15 cellular contexts compared by ENCODE assay signal in the genomic region with DNA sequence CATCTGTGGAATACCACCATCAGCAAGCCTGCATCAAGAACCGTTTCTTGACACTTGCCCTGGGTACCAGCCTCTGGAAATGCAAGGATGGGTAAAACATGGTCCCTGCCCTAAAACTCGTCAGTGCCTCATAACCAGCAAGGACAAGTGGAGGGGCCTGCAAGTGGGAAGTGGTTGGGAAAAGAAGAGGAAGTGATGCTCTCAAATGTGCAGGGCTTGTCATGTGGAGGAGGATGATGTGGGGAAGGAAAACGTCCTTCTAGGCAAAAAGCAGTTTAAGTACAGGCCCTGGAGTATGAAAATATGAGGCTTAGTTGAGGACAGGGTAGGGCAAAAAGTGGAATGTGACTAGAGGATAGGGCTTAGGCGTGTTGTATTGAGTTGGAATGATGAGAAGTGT. TPM values are rescaled to one million over a fixed set of nuclear protein-coding genes. Genes with fewer than 3 reads are reported as not detected.
A peak's percentile ranks its signal among the peaks of the same experiment; 100 is the strongest.
DNase-seq lines count a peak whose midpoint lies in the region; ATAC-seq and TF ChIP-seq lines count a peak whose summit lies in the region.
"Had no signal": no experiment of that assay in that cellular context is flagged by ENCODE, and none has a peak within 500 bp of the region (broad histone marks: within the 10 kb centered on the region; RNA-seq: fewer than 3 reads in every experiment).

No MANE protein-coding gene starts in this region.

- no peak for ATAC-seq in CD4-positive, CD25-positive, alpha-beta regulatory T cell (ENCODE audit: low read depth in 2 of 2)
- ATAC-seq in memory B cell (ENCODE audit: low read depth) (no peak), GM18519 (IDR thresholded peaks at IDR 0.05; ENCODE audit: low FRiP score, unreplicated experiment) (no peak), GM19023 (IDR thresholded peaks at IDR 0.05; ENCODE audit: unreplicated experiment) (no peak)
- ATAC-seq: activated T-cell treated with anti-CD3 and anti-CD28 coated beads, Interleukin-2, amount 50 U/mL, for 4 hours; stimulated activated effector memory CD8-positive, alpha-beta T cell treated with anti-CD3 and anti-CD28 coated beads, Interleukin-12 subunit alpha, Interleukin-12 subunit beta, amount 100 ng/mL, for 72 hours had no signal

- DNase-seq in AML-193 (lab: John Stamatoyannopoulos, UW) (peak; percentile 51 to 58), SKM-1 treated with dmso at 0.1 percent for 144 hours (lab: John Stamatoyannopoulos, UW; ENCODE audit: unreplicated experiment) (peak; percentile 63), memory B cell (ENCODE audit: low spot score in 2 of 2) (no peak), brain microvascular endothelial cell (no peak), immature natural killer cell (no peak)
- no peak for DNase-seq in CD4-positive, CD25-positive, alpha-beta regulatory T cell
- DNase-seq: activated T-cell treated with anti-CD3 and anti-CD28 coated beads, Interleukin-2, amount 50 U/mL, for 4 hours; midbrain; NCI-H1092 treated with DMSO at 0.1 percent for 48 hours; occipital lobe; uterus had no signal

- TF ChIP-seq CTCF in brain microvascular endothelial cell (IDR thresholded peaks at IDR 0.05; ENCODE audit: low read depth, low read length, missing control alignments): no peak

- H3K27ac Mint-ChIP-seq in CD4-positive, CD25-positive, alpha-beta regulatory T cell: peak overlapping the region in 2 of 3 donors; percentile 77 to 80
- H3K27ac Mint-ChIP-seq in memory B cell: peak overlapping the region; percentile 82
- H3K27ac Mint-ChIP-seq in immature natural killer cell: peak overlapping the region in 3 of 6 donors; percentile 0 to 61 (median 7)

- in situ Hi-C loops in brain microvascular endothelial cell (cut with HindIII; ENCODE audit: low pct_ligation_motif_present, low sequenced_read_pairs): no loop called here

- H3K36me3 ChIP-seq in CD4-positive, CD25-positive, alpha-beta regulatory T cell (ENCODE audit: control insufficient read depth, insufficient read depth, low read length): no peaks in the 10 kb centered on the region
- H3K36me3 ChIP-seq in brain microvascular endothelial cell (replicated peaks): peaks cover 3% of the 10 kb centered on the region
- H3K36me3 ChIP-seq: uterus had no signal

- H3K4me3 ChIP-seq in CD4-positive, CD25-positive, alpha-beta regulatory T cell (ENCODE audit: low read depth, low read length): no peak overlapping the region
- no peak overlapping the region for H3K4me3 ChIP-seq in brain microvascular endothelial cell (ENCODE audit: low read depth, low read length)
- H3K4me3 ChIP-seq: uterus had no signal

- H3K27ac ChIP-seq in CD4-positive, CD25-positive, alpha-beta regulatory T cell (ENCODE audit: insufficient read depth, low read length, poor library complexity, severe bottlenecking): no peak overlapping the region
- no peak overlapping the region for H3K27ac ChIP-seq in brain microvascular endothelial cell
- H3K27ac ChIP-seq: uterus had no signal

- no peaks in the 10 kb centered on the region for H3K27me3 Mint-ChIP-seq in CD4-positive, CD25-positive, alpha-beta regulatory T cell
- no peaks in the 10 kb centered on the region for H3K27me3 Mint-ChIP-seq in memory B cell
- peaks cover 0 to 4% (median 0%) of the 10 kb centered on the region in 3 donors for H3K27me3 Mint-ChIP-seq in immature natural killer cell (ENCODE audit: low read depth in 3 of 3)
- H3K27me3 Mint-ChIP-seq: central memory CD8-positive, alpha-beta T cell had no signal

- H3K27me3 ChIP-seq in CD4-positive, CD25-positive, alpha-beta regulatory T cell (ENCODE audit: control insufficient read depth, insufficient read depth, low read length): no peaks in the 10 kb centered on the region
- no peaks in the 10 kb centered on the region for H3K27me3 ChIP-seq in brain microvascular endothelial cell (replicated peaks)
- H3K27me3 ChIP-seq: uterus had no signal

- H3K4me1 Mint-ChIP-seq in CD4-positive, CD25-positive, alpha-beta regulatory T cell: peaks cover 42 to 80% (median 66%) of the 10 kb centered on the region in 4 donors
- H3K4me1 Mint-ChIP-seq in memory B cell (peaks cover 65% of the 10 kb centered on the region), immature natural killer cell (peaks cover 62 to 81% of the 10 kb centered on the region in 2 donors)

- H3K9me3 Mint-ChIP-seq in CD4-positive, CD25-positive, alpha-beta regulatory T cell: no peaks in the 10 kb centered on the region
- H3K9me3 Mint-ChIP-seq in memory B cell (no peaks in the 10 kb centered on the region), immature natural killer cell (no peaks in the 10 kb centered on the region)
- H3K9me3 Mint-ChIP-seq: activated T-cell treated with anti-CD3 and anti-CD28 coated beads, Interleukin-2, amount 50 U/mL, for 4 hours; central memory CD8-positive, alpha-beta T cell; stimulated activated effector memory CD8-positive, alpha-beta T cell treated with anti-CD3 and anti-CD28 coated beads, Interleukin-12 subunit alpha, Interleukin-12 subunit beta, amount 100 ng/mL, for 72 hours had no signal

- H3K4me3 Mint-ChIP-seq in CD4-positive, CD25-positive, alpha-beta regulatory T cell: peak overlapping the region in 1 of 4 donors; percentile 35
- H3K4me3 Mint-ChIP-seq in memory B cell (no peak overlapping the region), immature natural killer cell (peak overlapping the region in 1 of 5 donors; percentile 9)
- H3K4me3 Mint-ChIP-seq: activated T-cell treated with anti-CD3 and anti-CD28 coated beads, Interleukin-2, amount 50 U/mL, for 4 hours; central memory CD8-positive, alpha-beta T cell; stimulated activated effector memory CD8-positive, alpha-beta T cell treated with anti-CD3 and anti-CD28 coated beads, Interleukin-12 subunit alpha, Interleukin-12 subunit beta, amount 100 ng/mL, for 72 hours had no signal

- peaks cover 14% of the 10 kb centered on the region for H3K4me1 ChIP-seq in CD4-positive, CD25-positive, alpha-beta regulatory T cell (ENCODE audit: control insufficient read depth, insufficient read depth, low read length, poor library complexity, severe bottlenecking)

- peaks cover 33% of the 10 kb centered on the region for H3K36me3 Mint-ChIP-seq in CD4-positive, CD25-positive, alpha-beta regulatory T cell
- H3K36me3 Mint-ChIP-seq in memory B cell (peaks cover 16% of the 10 kb centered on the region), immature natural killer cell (peaks cover 0 to 10% (median 4%) of the 10 kb centered on the region in 3 donors)

- H3K9me3 ChIP-seq in CD4-positive, CD25-positive, alpha-beta regulatory T cell (ENCODE audit: control insufficient read depth in 2 of 2, low read length in 2 of 2): no peaks in the 10 kb centered on the region
- H3K9me3 ChIP-seq: uterus had no signal

RNA-seq across cellular contexts. Expression of gene RREB1, which starts 19.0 kb away (rescaled TPM):
- total RNA-seq in CD4-positive, CD25-positive, alpha-beta regulatory T cell: 45.2 TPM
- 1 to 10 TPM; 1.2 to 3.8 (median 2.1) TPM for polyA plus RNA-seq in CD4-positive, CD25-positive, alpha-beta regulatory T cell
- polyA plus RNA-seq in immature natural killer cell: 1 to 10 TPM in 2 of 3 donors, under 1 TPM in 1; 0.17 to 4.5 (median 3.3) TPM

Comparison
In these comparisons a context has a peak if more than half of its experiments do, and no peak if none do; other contexts are left out.
1. DNase-seq: peak in AML-193 (2 of 2) and SKM-1 treated with dmso at 0.1 percent for 144 hours (single experiment); none in CD4-positive, CD25-positive, alpha-beta regulatory T cell (0 of 3), memory B cell (0 of 2), brain microvascular endothelial cell (single experiment) and immature natural killer cell (0 of 3).